Comparison of ENCODE assay signal across 9 cellular contexts in the genomic region with DNA sequence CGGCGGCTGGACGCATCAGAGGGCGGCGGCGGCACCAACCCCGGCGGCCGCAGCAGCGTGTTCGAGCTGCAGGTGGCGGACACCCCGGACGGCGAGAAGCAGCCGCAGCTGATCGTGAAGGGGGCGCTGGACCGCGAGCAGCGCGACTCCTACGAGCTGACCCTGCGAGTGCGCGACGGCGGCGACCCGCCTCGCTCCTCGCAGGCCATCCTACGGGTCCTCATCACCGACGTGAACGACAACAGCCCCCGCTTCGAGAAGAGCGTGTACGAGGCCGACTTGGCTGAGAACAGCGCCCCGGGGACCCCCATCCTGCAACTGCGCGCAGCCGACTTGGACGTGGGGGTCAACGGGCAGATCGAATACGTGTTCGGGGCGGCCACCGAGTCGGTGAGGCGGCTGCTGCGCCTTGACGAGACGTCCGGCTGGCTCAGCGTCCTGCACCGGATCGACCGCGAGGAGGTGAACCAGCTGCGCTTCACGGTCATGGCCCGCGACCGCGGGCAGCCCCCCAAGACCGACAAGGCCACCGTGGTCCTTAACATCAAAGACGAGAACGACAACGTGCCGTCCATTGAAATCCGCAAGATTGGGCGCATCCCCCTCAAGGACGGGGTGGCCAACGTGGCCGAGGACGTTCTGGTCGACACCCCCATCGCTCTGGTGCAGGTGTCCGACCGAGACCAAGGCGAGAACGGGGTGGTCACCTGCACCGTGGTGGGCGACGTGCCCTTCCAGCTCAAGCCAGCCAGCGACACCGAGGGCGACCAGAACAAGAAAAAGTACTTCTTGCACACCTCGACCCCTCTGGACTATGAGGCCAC. TPM values are rescaled to one million over a fixed set of nuclear protein-coding genes. Genes with fewer than 3 reads are reported as not detected.
DNase-seq lines count a peak whose midpoint lies in the region; ATAC-seq and TF ChIP-seq lines count a peak whose summit lies in the region.
"Had no signal": no experiment of that assay in that cellular context is flagged by ENCODE, and none has a peak within 500 bp of the region (broad histone marks: within the 10 kb centered on the region; RNA-seq: fewer than 3 reads in every experiment).

No MANE protein-coding gene starts in this region.

- in situ Hi-C loops in transverse colon (cut with MboI; ENCODE audit: low pct_ligation_motif_present in 1 of 4, low pct_unique_long_range_greater_than_20kb in 1 of 4, low sequenced_read_pairs in 3 of 4) = loop anchor here in 3 of 4 donors (25.0 kb wide), 3 partner anchors 315 to 965 kb away; no protein-coding TSS in a partner anchor

- 28% methylated on average over 67 of the region's 95 CpGs; no CpG with 5 or more reads in 1 of the 2 donors for WGBS in transverse colon (ENCODE audit: low coverage in 1 of 2), 2 donors

- no peaks in the 10 kb centered on the region for H3K9me3 Mint-ChIP-seq in activated CD8-positive, alpha-beta T cell treated with anti-CD3 and anti-CD28 coated beads for 36 hours
- no peaks in the 10 kb centered on the region for H3K9me3 Mint-ChIP-seq in activated CD8-positive, alpha-beta T cell treated with anti-CD3 and anti-CD28 coated beads, Interleukin-2, amount 10 ng/mL, durations not matched to agents 7 days and 5 days (ENCODE audit: insufficient read depth)

- H3K9ac ChIP-seq in mucosa of rectum (ENCODE audit: low read depth in 1 of 2, low read length in 2 of 2) = peak overlapping the region; percentile 41 to 47

- H3K4me3 ChIP-seq in mucosa of rectum (ENCODE audit: low read length in 2 of 2) (peak overlapping the region; percentile 53 to 71), transverse colon (peak overlapping the region; percentile 40 to 73 (median 46))

- H3K4me1 ChIP-seq in mucosa of rectum (ENCODE audit: control insufficient read depth in 2 of 2, insufficient read depth in 2 of 2, low read length in 2 of 2) (peaks cover 21 to 32% of the 10 kb centered on the region in 2 donors), transverse colon (peaks cover 0 to 50% (median 16%) of the 10 kb centered on the region in 4 donors)

- TF ChIP-seq CTCF in activated CD8-positive, alpha-beta T cell treated with anti-CD3 and anti-CD28 coated beads for 36 hours (IDR thresholded peaks at IDR 0.05) = no peak
- TF ChIP-seq CTCF in transverse colon (IDR thresholded peaks at IDR 0.05) = peak in 1 of 5 experiments; percentile 12

- intact Hi-C loops in activated CD8-positive, alpha-beta T cell treated with anti-CD3 and anti-CD28 coated beads for 36 hours (cut with micrococcal nuclease) = no loop called here
- intact Hi-C loops in transverse colon (cut with DNase I; ENCODE audit: low total_unique reads) = loop anchor here (10.0 kb wide), 1 partner anchor 152 kb away; no protein-coding TSS in a partner anchor

- no peak for TF ChIP-seq EP300 in transverse colon (IDR thresholded peaks at IDR 0.05; ENCODE audit: low read depth)

- H3K27me3 Mint-ChIP-seq in activated CD8-positive, alpha-beta T cell treated with anti-CD3 and anti-CD28 coated beads for 36 hours = peaks cover 57% of the 10 kb centered on the region
- H3K27me3 Mint-ChIP-seq in activated CD8-positive, alpha-beta T cell treated with anti-CD3 and anti-CD28 coated beads, Interleukin-2, amount 10 ng/mL, durations not matched to agents 7 days and 5 days (ENCODE audit: low read depth) = peaks cover 47% of the 10 kb centered on the region

- no peaks in the 10 kb centered on the region for H3K36me3 ChIP-seq in mucosa of rectum (ENCODE audit: control insufficient read depth in 2 of 2, insufficient read depth in 2 of 2, low read length in 2 of 2)
- H3K36me3 ChIP-seq in transverse colon = no peaks in the 10 kb centered on the region

- H3K36me3 Mint-ChIP-seq in activated CD8-positive, alpha-beta T cell treated with anti-CD3 and anti-CD28 coated beads for 36 hours (ENCODE audit: low read depth) = peaks cover 7% of the 10 kb centered on the region
- H3K36me3 Mint-ChIP-seq in activated CD8-positive, alpha-beta T cell treated with anti-CD3 and anti-CD28 coated beads, Interleukin-2, amount 10 ng/mL, durations not matched to agents 7 days and 5 days (ENCODE audit: low read depth) = peaks cover 15% of the 10 kb centered on the region

- peaks cover 32% of the 10 kb centered on the region for H3K4me1 Mint-ChIP-seq in activated CD8-positive, alpha-beta T cell treated with anti-CD3 and anti-CD28 coated beads for 36 hours (ENCODE audit: low read depth)
- H3K4me1 Mint-ChIP-seq in activated CD8-positive, alpha-beta T cell treated with anti-CD3 and anti-CD28 coated beads, Interleukin-2, amount 10 ng/mL, durations not matched to agents 7 days and 5 days (ENCODE audit: low read depth) = peaks cover 26% of the 10 kb centered on the region

- no peak for ATAC-seq in activated CD8-positive, alpha-beta T cell treated with anti-CD3 and anti-CD28 coated beads for 36 hours
- no peak for ATAC-seq in activated CD8-positive, alpha-beta T cell treated with anti-CD3 and anti-CD28 coated beads, Interleukin-2, amount 10 ng/mL, durations not matched to agents 7 days and 5 days
- ATAC-seq in GM18519 (IDR thresholded peaks at IDR 0.05; ENCODE audit: low FRiP score, unreplicated experiment) = no peak
- no peak for ATAC-seq in HG02973 (IDR thresholded peaks at IDR 0.05; ENCODE audit: unreplicated experiment)

- H3K9me3 ChIP-seq in mucosa of rectum (ENCODE audit: control insufficient read depth in 2 of 2, low read length in 2 of 2) = no peaks in the 10 kb centered on the region
- H3K9me3 ChIP-seq in transverse colon = no peaks in the 10 kb centered on the region

- no peak overlapping the region for H3K4me3 Mint-ChIP-seq in activated CD8-positive, alpha-beta T cell treated with anti-CD3 and anti-CD28 coated beads for 36 hours
- H3K4me3 Mint-ChIP-seq in activated CD8-positive, alpha-beta T cell treated with anti-CD3 and anti-CD28 coated beads, Interleukin-2, amount 10 ng/mL, durations not matched to agents 7 days and 5 days = no peak overlapping the region

- POLR2A ChIA-PET in activated CD8-positive, alpha-beta T cell treated with anti-CD3 and anti-CD28 coated beads for 36 hours (lab: Charles Lee) = no interaction called here
- POLR2A ChIA-PET in activated CD8-positive, alpha-beta T cell treated with anti-CD3 and anti-CD28 coated beads, Interleukin-2, amount 10 ng/mL, durations not matched to agents 7 days and 5 days (lab: Charles Lee) = no interaction called here

- CTCF ChIA-PET in activated CD8-positive, alpha-beta T cell treated with anti-CD3 and anti-CD28 coated beads for 36 hours (lab: Charles Lee) = interaction anchor here (1.1 kb wide), 1 partner anchor 581 kb away, joined by 3 read pairs; no protein-coding TSS in a partner anchor
- CTCF ChIA-PET in activated CD8-positive, alpha-beta T cell treated with anti-CD3 and anti-CD28 coated beads, Interleukin-2, amount 10 ng/mL, durations not matched to agents 7 days and 5 days (lab: Charles Lee) = interaction anchor here (0.5 kb wide), 1 partner anchor 1944 kb away, joined by 3 read pairs; no protein-coding TSS in a partner anchor

- peak overlapping the region; percentile 3 for H3K27ac ChIP-seq in epithelial cell of prostate
- H3K27ac ChIP-seq in mucosa of rectum (ENCODE audit: low read depth in 2 of 2, low read length in 2 of 2) = no peak overlapping the region
- H3K27ac ChIP-seq in transverse colon = peak overlapping the region; percentile 29 to 89 (median 63)

- H3K27me3 ChIP-seq in mucosa of rectum (ENCODE audit: control insufficient read depth in 2 of 2, insufficient read depth in 2 of 2, low read length in 2 of 2) (peaks cover 33 to 47% of the 10 kb centered on the region in 2 donors), transverse colon (peaks cover 69% of the 10 kb centered on the region)

- peak; percentile 1 for DNase-seq in activated CD8-positive, alpha-beta T cell treated with anti-CD3 and anti-CD28 coated beads for 36 hours
- DNase-seq in activated CD8-positive, alpha-beta T cell treated with anti-CD3 and anti-CD28 coated beads, Interleukin-2, amount 10 ng/mL, durations not matched to agents 7 days and 5 days = no peak
- DNase-seq in epithelial cell of prostate (ENCODE audit: low read depth, low spot score) (no peak), transverse colon (no peak), NCI-H748 treated with DMSO at 0.1 percent for 48 hours (lab: John Stamatoyannopoulos, UW) (no peak)
- DNase-seq: T-helper 1 cell had no signal

- no peak overlapping the region for H3K27ac Mint-ChIP-seq in activated CD8-positive, alpha-beta T cell treated with anti-CD3 and anti-CD28 coated beads for 36 hours
- H3K27ac Mint-ChIP-seq in activated CD8-positive, alpha-beta T cell treated with anti-CD3 and anti-CD28 coated beads, Interleukin-2, amount 10 ng/mL, durations not matched to agents 7 days and 5 days = no peak overlapping the region

- TF ChIP-seq POLR2A in transverse colon (IDR thresholded peaks at IDR 0.05) = no peak

RNA-seq across cellular contexts. Expression of a gene that starts 2.1 kb away (rescaled TPM):
- not detected for total RNA-seq in activated CD8-positive, alpha-beta T cell treated with anti-CD3 and anti-CD28 coated beads for 36 hours
- total RNA-seq in activated CD8-positive, alpha-beta T cell treated with anti-CD3 and anti-CD28 coated beads, Interleukin-2, amount 10 ng/mL, durations not matched to agents 7 days and 5 days = not detected
- 100 to 1,000 TPM in 1 of 4 donors, 10 to 100 TPM in 3; 21.0 to 114 (median 26.1) TPM for total RNA-seq in transverse colon

Comparison
In these comparisons a context has a peak if more than half of its experiments do, and no peak if none do; other contexts are left out.
1. H3K27ac ChIP-seq: peak in epithelial cell of prostate (single experiment) and transverse colon (4 of 4); none in mucosa of rectum (0 of 2).
2. RNA of a gene that starts 2.1 kb away (total RNA-seq): 21.0 to 114 TPM in transverse colon; not detected in activated CD8-positive, alpha-beta T cell treated with anti-CD3 and anti-CD28 coated beads for 36 hours and not detected in activated CD8-positive, alpha-beta T cell treated with anti-CD3 and anti-CD28 coated beads, Interleukin-2, amount 10 ng/mL, durations not matched to agents 7 days and 5 days; every median in the first group is over 10 times any median in the second.